20 cellular contexts compared by ENCODE assay signal in the genomic region with DNA sequence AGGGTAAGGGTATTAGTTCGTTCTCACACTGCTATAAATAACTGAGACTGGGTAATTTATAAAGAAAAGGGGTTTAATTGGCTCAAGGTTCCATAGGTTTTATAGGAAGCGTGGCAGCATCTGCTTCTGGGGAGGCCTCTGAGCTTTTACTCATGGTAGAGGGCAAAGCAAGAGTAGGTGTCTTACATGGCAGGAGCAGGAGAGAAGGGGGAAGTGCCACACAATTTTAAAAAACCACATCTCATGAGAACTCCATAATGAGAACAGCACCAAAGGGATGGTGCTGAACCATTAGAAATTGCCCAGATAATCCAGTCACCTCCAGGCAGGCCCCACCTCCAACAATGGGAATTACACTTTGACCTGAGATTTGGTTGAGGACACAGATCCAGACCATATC.
"Had no signal": no experiment of that assay in that cellular context is flagged by ENCODE, and none has a peak within 500 bp of the region (broad histone marks: within the 10 kb centered on the region; RNA-seq: fewer than 3 reads in every experiment).

No MANE protein-coding gene starts in this region.

- H3K4me3 Mint-ChIP-seq: activated naive CD8-positive, alpha-beta T cell treated with anti-CD3 and anti-CD28 coated beads for 36 hours; activated T-helper 1 cell treated with anti-CD3 and anti-CD28 coated beads, Interleukin-12 subunit alpha, Interleukin-12 subunit beta, Interleukin-2, Interleukin-4 antibody, amounts not matched to agents 30 ng/mL and 10 ng/mL and 1 ng/mL, durations not matched to agents 14 hours and 24 hours and 36 hours; effector memory CD8-positive, alpha-beta T cell had no signal

- H3K27me3 ChIP-seq: cardiac muscle cell, esophagus squamous epithelium, heart right ventricle, sigmoid colon, spleen, tibial nerve had no signal

- ATAC-seq: effector memory CD8-positive, alpha-beta T cell; heart right ventricle; left ventricle myocardium superior; naive thymus-derived CD8-positive, alpha-beta T cell had no signal

- H3K27ac ChIP-seq: cardiac muscle cell, esophagus squamous epithelium, heart right ventricle, sigmoid colon, tibial nerve, WERI-Rb-1 had no signal

- H3K27me3 Mint-ChIP-seq: activated naive CD8-positive, alpha-beta T cell treated with anti-CD3 and anti-CD28 coated beads for 36 hours; effector memory CD8-positive, alpha-beta T cell; naive thymus-derived CD8-positive, alpha-beta T cell had no signal

- H3K9me3 Mint-ChIP-seq: activated naive CD8-positive, alpha-beta T cell treated with anti-CD3 and anti-CD28 coated beads for 36 hours; activated T-helper 1 cell treated with anti-CD3 and anti-CD28 coated beads, Interleukin-12 subunit alpha, Interleukin-12 subunit beta, Interleukin-2, Interleukin-4 antibody, amounts not matched to agents 30 ng/mL and 10 ng/mL and 1 ng/mL, durations not matched to agents 14 hours and 24 hours and 36 hours; effector memory CD8-positive, alpha-beta T cell; naive thymus-derived CD8-positive, alpha-beta T cell had no signal

- DNase-seq: activated CD4-positive, alpha-beta T cell treated with anti-CD3 and anti-CD28 coated beads, Interleukin-2, amount 50 U/mL, for 4 hours; activated gamma-delta T cell treated with Interleukin-2 at 50 U/mL for 16 hours; activated naive CD8-positive, alpha-beta T cell treated with anti-CD3 and anti-CD28 coated beads for 36 hours; amniotic stem cell; dermis blood vessel endothelial cell; effector memory CD8-positive, alpha-beta T cell; esophagus squamous epithelium; heart right ventricle; kidney glomerular epithelial cell; left ventricle myocardium superior; mesenchymal stem cell; naive thymus-derived CD8-positive, alpha-beta T cell; sigmoid colon; spleen; stimulated activated naive CD4-positive, alpha-beta T cell treated with Interleukin-2 at 50 U/mL for 16 hours; T-helper 2 cell; WERI-Rb-1 had no signal

- H3K9me3 ChIP-seq: esophagus squamous epithelium, heart right ventricle, sigmoid colon, spleen, tibial nerve had no signal

- H3K36me3 ChIP-seq: sigmoid colon had no signal

- H3K4me3 ChIP-seq: cardiac muscle cell, esophagus squamous epithelium, heart right ventricle, sigmoid colon, spleen, tibial nerve had no signal

- H3K27ac Mint-ChIP-seq: activated naive CD8-positive, alpha-beta T cell treated with anti-CD3 and anti-CD28 coated beads for 36 hours; activated T-helper 1 cell treated with anti-CD3 and anti-CD28 coated beads, Interleukin-12 subunit alpha, Interleukin-12 subunit beta, Interleukin-2, Interleukin-4 antibody, amounts not matched to agents 30 ng/mL and 10 ng/mL and 1 ng/mL, durations not matched to agents 14 hours and 24 hours and 36 hours had no signal
